In the genomic region with DNA sequence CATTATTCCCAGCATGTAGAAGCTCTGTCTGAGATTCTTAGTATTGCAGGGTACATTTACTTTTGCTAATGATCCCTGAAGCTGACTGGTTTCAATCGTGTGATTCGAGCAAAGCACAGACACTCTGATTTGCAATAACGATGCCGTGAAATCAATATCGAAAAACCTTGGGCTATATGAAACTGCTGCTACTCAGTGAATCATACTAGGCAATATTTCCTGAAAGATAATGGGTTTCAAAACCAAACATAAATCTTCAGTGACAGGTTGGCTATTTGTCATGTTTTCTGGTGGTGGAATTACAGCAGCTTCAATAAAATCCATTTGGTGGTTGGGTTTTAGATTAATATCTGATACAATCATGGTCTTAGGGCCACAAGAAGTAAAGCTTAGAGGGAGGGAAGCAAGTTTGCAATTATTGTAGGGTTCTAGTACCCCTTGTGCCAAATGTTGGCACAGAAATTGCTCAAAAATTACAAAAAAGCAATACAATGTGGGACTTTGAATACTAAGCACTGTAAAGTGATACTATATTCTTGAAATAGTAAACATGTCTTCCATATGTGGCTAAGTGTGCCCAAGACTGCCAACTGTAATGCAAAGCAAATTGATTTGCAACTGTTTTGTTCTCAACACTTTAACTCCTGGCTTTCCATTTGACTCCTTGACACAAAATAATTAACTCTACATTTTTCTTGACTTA, we compare ENCODE assay signal across 18 cellular contexts.
DNase-seq lines count a peak whose midpoint lies in the region; ATAC-seq, FAIRE-seq and TF ChIP-seq lines count a peak whose summit lies in the region.
"Had no signal": no experiment of that assay in that cellular context is flagged by ENCODE, and none has a peak within 500 bp of the region (broad histone marks: within the 10 kb centered on the region; RNA-seq: fewer than 3 reads in every experiment).

No MANE protein-coding gene starts in this region.

- TF ChIP-seq RAD21 in H1 (IDR thresholded peaks at IDR 0.05 in 1 of 2, conservative IDR thresholded peaks at IDR 0.05 in 1 of 2; ENCODE audit: low read depth in 2 of 2, low read length in 2 of 2) = no peak

- H3K9me3 Mint-ChIP-seq in naive thymus-derived CD8-positive, alpha-beta T cell = no peaks in the 10 kb centered on the region
- H3K9me3 Mint-ChIP-seq: activated T-helper 2 cell treated with anti-CD3 and anti-CD28 coated beads, Interferon-gamma antibody, Interleukin-2, Interleukin-4, amounts not matched to agents 10 μg/mL and 5 μg/mL and 100 μg/mL, durations not matched to agents 14 hours and 24 hours and 36 hours; CD8-positive, alpha-beta memory T cell had no signal

- CTCF ChIA-PET in H1 (lab: Charles Lee; ENCODE audit: partially characterized antibody) = interaction anchor here (0.9 to 2.5 kb wide), 2 partner anchors 9 to 629 kb away, joined by 3 to 11 read pairs; no protein-coding TSS in a partner anchor

- peak overlapping the region; percentile 99 for H2BK5ac ChIP-seq in H1 (ENCODE audit: low read depth, low read length)

- H3K27ac Mint-ChIP-seq in naive thymus-derived CD8-positive, alpha-beta T cell = no peak overlapping the region
- H3K27ac Mint-ChIP-seq: activated T-helper 2 cell treated with anti-CD3 and anti-CD28 coated beads, Interferon-gamma antibody, Interleukin-2, Interleukin-4, amounts not matched to agents 10 μg/mL and 5 μg/mL and 100 μg/mL, durations not matched to agents 14 hours and 24 hours and 36 hours; CD8-positive, alpha-beta memory T cell had no signal

- peak; percentile 50 for FAIRE-seq in H1 (lab: Jason Lieb, UNC)

- peak; percentile 41 for DNase-seq in EL
- DNase-seq in NCI-H69 (lab: John Stamatoyannopoulos, UW) = peak; percentile 52
- no peak for DNase-seq in H1 (ENCODE audit: low read depth in 1 of 2, low spot score in 2 of 2)
- DNase-seq in left ventricle myocardium superior = no peak
- DNase-seq in T-helper 9 cell = no peak
- DNase-seq in naive thymus-derived CD8-positive, alpha-beta T cell = no peak
- DNase-seq: CD8-positive, alpha-beta memory T cell; heart right ventricle; lower lobe of right lung; NCI-H1436; NCI-H748 treated with DMSO at 0.1 percent for 48 hours; thyroid gland had no signal

- H3K4me1 ChIP-seq in H1 (replicated peaks in 1 of 4; ENCODE audit: control insufficient read depth in 3 of 4, insufficient read depth in 4 of 4, low read length in 3 of 4) = peaks cover 0 to 30% (median 20%) of the 10 kb centered on the region in 4 experiments; a peak in 5 of 7 replicates
- H3K4me1 ChIP-seq: heart right ventricle, lower lobe of right lung, SJSA1, thyroid gland had no signal

- H2BK20ac ChIP-seq in H1 (ENCODE audit: low read length) = peak overlapping the region; percentile 81; the same call in 1 of the 2 replicates

- H3K56ac ChIP-seq in H1 (replicated peaks; ENCODE audit: insufficient read length, low read depth, low read length) = peak overlapping the region; percentile 48

- peak overlapping the region; percentile 93 for H2BK120ac ChIP-seq in H1 (replicated peaks; ENCODE audit: low read depth, low read length)

- intact Hi-C loops in left ventricle myocardium superior (cut with micrococcal nuclease) = loop anchor here (10.0 kb wide), 1 partner anchor 562 kb away; no protein-coding TSS in a partner anchor

- no peak for TF ChIP-seq EP300 in H1 (IDR thresholded peaks at IDR 0.05; ENCODE audit: borderline replicate concordance in 1 of 2, low read depth in 2 of 2, low read length in 2 of 2)

- no peaks in the 10 kb centered on the region for H3K23me2 ChIP-seq in H1 (ENCODE audit: low read depth, low read length)

- H4K5ac ChIP-seq in H1 (ENCODE audit: insufficient read length, low read depth, low read length) = peak overlapping the region; percentile 91

- no peak overlapping the region for H4K8ac ChIP-seq in H1 (ENCODE audit: extremely low read depth, insufficient read depth, low read length)

- TF ChIP-seq POLR2A in H1 (IDR thresholded peaks at IDR 0.05; ENCODE audit: control extremely low read depth in 1 of 2, low read depth in 2 of 2, low read length in 2 of 2) = no peak

- no peaks in the 10 kb centered on the region for H3K36me3 ChIP-seq in H1 (ENCODE audit: control insufficient read depth in 2 of 4, insufficient read depth in 4 of 4, low read length in 3 of 4)
- H3K36me3 ChIP-seq: heart right ventricle, lower lobe of right lung, neutrophil, SJSA1, thyroid gland had no signal

- H3K4me3 ChIP-seq in H1 (ENCODE audit: extremely low read depth in 1 of 4, insufficient read depth in 2 of 4, low read depth in 3 of 4, low read length in 4 of 4) = peak overlapping the region in 1 of 4 experiments; percentile 34; a peak in 1 of 8 replicates
- H3K4me3 ChIP-seq: heart right ventricle, lower lobe of right lung, SJSA1, thyroid gland had no signal

- no peaks in the 10 kb centered on the region for H3K79me2 ChIP-seq in H1 (ENCODE audit: control insufficient read depth in 1 of 2, insufficient read depth in 2 of 2, low read length in 2 of 2)

- no peak overlapping the region for H3K9ac ChIP-seq in H1 (replicated peaks in 1 of 4; ENCODE audit: extremely low read depth in 1 of 4, low read depth in 3 of 4, low read length in 3 of 4)

- peak overlapping the region; percentile 97; the same call in 1 of the 2 replicates for H2BK12ac ChIP-seq in H1 (ENCODE audit: low read depth, low read length)

- H3K4me1 Mint-ChIP-seq in naive thymus-derived CD8-positive, alpha-beta T cell = peaks cover 0 to 17% (median 0%) of the 10 kb centered on the region in 4 donors

- no peak overlapping the region for H3K4ac ChIP-seq in H1 (replicated peaks; ENCODE audit: insufficient read length, low read depth, low read length)

- H2BK15ac ChIP-seq in H1 (ENCODE audit: low read length) = no peak overlapping the region

- H3K9me3 ChIP-seq in H1 (ENCODE audit: insufficient read depth in 2 of 2, low read depth in 1 of 2, low read length in 1 of 2) = no peaks in the 10 kb centered on the region
- H3K9me3 ChIP-seq: heart right ventricle, lower lobe of right lung, neutrophil, SJSA1, thyroid gland had no signal

- 71% methylated on average over 5 of the region's 5 CpGs; no CpG with 5 or more reads in 1 of the 2 experiments for WGBS in H1 (ENCODE audit: extremely low coverage in 1 of 2, insufficient coverage in 1 of 2, insufficient read length in 1 of 2, insufficient replicate concordance in 2 of 2, low coverage in 1 of 2, low lambda C conversion rate in 2 of 2, missing lambda C conversion rate in 1 of 2), 2 experiments

- peak overlapping the region; percentile 98; the same call in 1 of the 2 replicates for H2AK5ac ChIP-seq in H1 (ENCODE audit: low read depth, low read length)

- no peak overlapping the region for H3K14ac ChIP-seq in H1 (ENCODE audit: insufficient read length)

- peak overlapping the region; percentile 64 for H3K27ac ChIP-seq in H1 (ENCODE audit: low read depth, low read length)
- H3K27ac ChIP-seq: epithelial cell of prostate, heart right ventricle, lower lobe of right lung, neutrophil, SJSA1, thyroid gland, VCaP had no signal

- H4K91ac ChIP-seq in H1 (replicated peaks; ENCODE audit: insufficient read length, low read length) = peak overlapping the region; percentile 99

- H3K4me2 ChIP-seq in H1 (ENCODE audit: insufficient read depth in 1 of 2, low read depth in 2 of 2, low read length in 2 of 2) = peak overlapping the region; percentile 53 to 58

- peaks cover 7 to 16% (median 13%) of the 10 kb centered on the region in 5 donors for H3K27me3 Mint-ChIP-seq in naive thymus-derived CD8-positive, alpha-beta T cell

- no peaks in the 10 kb centered on the region for H4K20me1 ChIP-seq in H1 (replicated peaks in 1 of 2; ENCODE audit: control insufficient read depth in 1 of 2, insufficient read depth in 2 of 2, low read length in 2 of 2)

- H3K27me3 ChIP-seq in H1 (replicated peaks in 1 of 4; ENCODE audit: control insufficient read depth in 3 of 4, extremely low read depth in 1 of 4, insufficient read depth in 3 of 4, low read length in 3 of 4) = no peaks in the 10 kb centered on the region
- H3K27me3 ChIP-seq: SJSA1, thyroid gland had no signal

- POLR2A ChIA-PET in H1 (lab: Charles Lee; ENCODE audit: partially characterized antibody) = interaction anchor here (0.6 kb wide), 1 partner anchor 66 kb away, joined by 3 read pairs; no protein-coding TSS in a partner anchor
- POLR2A ChIA-PET in naive thymus-derived CD8-positive, alpha-beta T cell (lab: Charles Lee) = no interaction called here

- H3K36me3 Mint-ChIP-seq in naive thymus-derived CD8-positive, alpha-beta T cell = no peaks in the 10 kb centered on the region
- H3K36me3 Mint-ChIP-seq: CD8-positive, alpha-beta memory T cell had no signal

- ATAC-seq in GM18867 (IDR thresholded peaks at IDR 0.05; ENCODE audit: unreplicated experiment) = peak; percentile 49
- ATAC-seq in left ventricle myocardium superior = no peak
- ATAC-seq in naive thymus-derived CD8-positive, alpha-beta T cell = no peak
- ATAC-seq: heart right ventricle, lower lobe of right lung had no signal

- H3K18ac ChIP-seq in H1 (ENCODE audit: extremely low read depth, low read length) = peak overlapping the region; percentile 76

- no peak for TF ChIP-seq CTCF in H1 (IDR thresholded peaks at IDR 0.05; ENCODE audit: control extremely low read depth in 1 of 3, insufficient read depth in 1 of 3, low read depth in 1 of 3, low read length in 3 of 3)

- no peak overlapping the region for H3K23ac ChIP-seq in H1 (ENCODE audit: insufficient read length)

- H2AFZ ChIP-seq in H1 (ENCODE audit: low read length) = no peak overlapping the region

- no peaks in the 10 kb centered on the region for H3K79me1 ChIP-seq in H1 (ENCODE audit: low read depth, low read length)

- no peak overlapping the region for H3K4me3 Mint-ChIP-seq in naive thymus-derived CD8-positive, alpha-beta T cell

TF ChIP-seq in H1, 55 proteins besides CTCF, POLR2A, EP300 and RAD21 (continues in another document):
- TF ChIP-seq POU5F1 (IDR thresholded peaks at IDR 0.05; ENCODE audit: low read depth, low read length) (no peak), PHF8 (conservative IDR thresholded peaks at IDR 0.05; ENCODE audit: low read depth, low read length) (no peak), MAFK (IDR thresholded peaks at IDR 0.05; ENCODE audit: low read depth, low read length) (no peak)

Comparison
In these comparisons a context has a peak if more than half of its experiments do, and no peak if none do; other contexts are left out.
1. DNase-seq: peak in EL (single experiment) and NCI-H69 (single experiment); none in H1 (0 of 2), left ventricle myocardium superior (single experiment), T-helper 9 cell (single experiment) and naive thymus-derived CD8-positive, alpha-beta T cell (0 of 10).